Comparison of ENCODE assay signal across 8 cellular contexts in genomic region chr6:63635563-63636515, GRCh38. TPM values are rescaled to one million over a fixed set of nuclear protein-coding genes. Genes with fewer than 3 reads are reported as not detected.
A peak's percentile ranks its signal among the peaks of the same experiment; 100 is the strongest.
DNase-seq lines count a peak whose midpoint lies in the region; ATAC-seq and TF ChIP-seq lines count a peak whose summit lies in the region.

PHF3 (plus strand) TSS chr6:63635802; CDS start chr6:63646552, 10,750 bp downstream.

- DNase-seq in NCI-H1417 (lab: John Stamatoyannopoulos, UW): peak; percentile 92 to 97 (median 96)
- DNase-seq in activated naive CD8-positive, alpha-beta T cell treated with anti-CD3 and anti-CD28 coated beads, Interleukin-2, amount 10 ng/mL, durations not matched to agents 7 days and 5 days: peak; percentile 92
- peak; percentile 70 to 96 (median 92) for DNase-seq in head of caudate nucleus
- DNase-seq in ovary: peak; percentile 91 to 94 (median 92)
- peak; percentile 92 for DNase-seq in thyroid gland

- intact Hi-C loops in head of caudate nucleus (cut with DNase I): loop anchor here (2.0 to 10.0 kb wide), 3 partner anchors 37 to 63 kb away; partner anchors contain the start of genes LOC128125822 and PTP4A1
- intact Hi-C loops in ovary (cut with DNase I): loop anchor here in 1 of 4 donors (10.0 kb wide), 1 partner anchor 61 kb away; the partner anchor contains the start of genes LOC128125822 and PTP4A1
- intact Hi-C loops in thyroid gland (cut with DNase I): no loop called here

- peak within 1 kb of the TSS; percentile 86 for H3K9ac ChIP-seq in SU-DHL-6 (ENCODE audit: low read length)

- H3K9me3 Mint-ChIP-seq in activated naive CD8-positive, alpha-beta T cell treated with anti-CD3 and anti-CD28 coated beads, Interleukin-2, amount 10 ng/mL, durations not matched to agents 7 days and 5 days: no peaks in the 10 kb centered on the region

- H3K79me2 ChIP-seq in SU-DHL-6 (ENCODE audit: insufficient read depth, low read length): peaks cover 49% of the 10 kb centered on the region

- H4K20me1 ChIP-seq in SU-DHL-6 (ENCODE audit: low read depth, low read length): peaks cover 30% of the 10 kb centered on the region

- H3K27ac ChIP-seq in SU-DHL-6 (ENCODE audit: low read depth, low read length) (peak within 1 kb of the TSS; percentile 66), ovary (peak within 1 kb of the TSS; percentile 94 to 96), thyroid gland (peak within 1 kb of the TSS; percentile 98 to 99 (median 98))

- TF ChIP-seq CTCF in GM12874 (IDR thresholded peaks at IDR 0.05; ENCODE audit: insufficient read depth, low read depth, low read length) (peak; percentile 18; the same call in 1 of the 2 replicates), SU-DHL-6 (IDR thresholded peaks at IDR 0.05; ENCODE audit: insufficient read depth, low read length, poor library complexity, severe bottlenecking) (no peak), ovary (IDR thresholded peaks at IDR 0.05) (peak in 2 of 3 donors; percentile 10 to 37), thyroid gland (IDR thresholded peaks at IDR 0.05) (peak in 2 of 6 experiments; percentile 1 to 23)

- H3K4me3 Mint-ChIP-seq in activated naive CD8-positive, alpha-beta T cell treated with anti-CD3 and anti-CD28 coated beads, Interleukin-2, amount 10 ng/mL, durations not matched to agents 7 days and 5 days: peak within 1 kb of the TSS; percentile 98

- H3K27ac Mint-ChIP-seq in activated naive CD8-positive, alpha-beta T cell treated with anti-CD3 and anti-CD28 coated beads, Interleukin-2, amount 10 ng/mL, durations not matched to agents 7 days and 5 days: peak within 1 kb of the TSS; percentile 99

- WGBS in ovary, 3 donors: 0 to 1% (median 0%) methylated on average over 75 to 127 of the region's 127 CpGs
- 1% methylated on average over 22 to 58 of the region's 127 CpGs for WGBS in thyroid gland, 2 donors

- no peaks in the 10 kb centered on the region for H3K36me3 Mint-ChIP-seq in activated naive CD8-positive, alpha-beta T cell treated with anti-CD3 and anti-CD28 coated beads, Interleukin-2, amount 10 ng/mL, durations not matched to agents 7 days and 5 days

- no peak for TF ChIP-seq EP300 in ovary (IDR thresholded peaks at IDR 0.05)

- H3K9me3 ChIP-seq in SU-DHL-6 (ENCODE audit: insufficient read depth, low read length): no peaks in the 10 kb centered on the region
- H3K9me3 ChIP-seq in ovary: no peaks in the 10 kb centered on the region
- H3K9me3 ChIP-seq in thyroid gland: no peaks in the 10 kb centered on the region

- H3K4me2 ChIP-seq in SU-DHL-6 (ENCODE audit: low read depth, low read length, poor library complexity, severe bottlenecking): peak within 1 kb of the TSS; percentile 83

- no peaks in the 10 kb centered on the region for H3F3A ChIP-seq in SU-DHL-6 (ENCODE audit: insufficient read depth)

- H3K36me3 ChIP-seq in SU-DHL-6 (ENCODE audit: low read length) (no peaks in the 10 kb centered on the region), ovary (no peaks in the 10 kb centered on the region), thyroid gland (no peaks in the 10 kb centered on the region)

- ATAC-seq in HG02759 (IDR thresholded peaks at IDR 0.05; ENCODE audit: unreplicated experiment): peak; percentile 90
- peak; percentile 95 for ATAC-seq in activated naive CD8-positive, alpha-beta T cell treated with anti-CD3 and anti-CD28 coated beads, Interleukin-2, amount 10 ng/mL, durations not matched to agents 7 days and 5 days (ENCODE audit: low read depth)

- H3K4me3 ChIP-seq in SU-DHL-6 (ENCODE audit: insufficient read depth, low read length, poor library complexity, severe bottlenecking) (peak within 1 kb of the TSS; percentile 75), ovary (peak within 1 kb of the TSS; percentile 91), thyroid gland (replicated peaks in 1 of 3) (peak within 1 kb of the TSS; percentile 44 to 94 (median 90))

- no peaks in the 10 kb centered on the region for H3K27me3 Mint-ChIP-seq in activated naive CD8-positive, alpha-beta T cell treated with anti-CD3 and anti-CD28 coated beads, Interleukin-2, amount 10 ng/mL, durations not matched to agents 7 days and 5 days

- TF ChIP-seq POLR2A in ovary (IDR thresholded peaks at IDR 0.05) (peak; percentile 34), thyroid gland (IDR thresholded peaks at IDR 0.05) (peak in 1 of 2 donors; percentile 70)

- no peaks in the 10 kb centered on the region for H3K27me3 ChIP-seq in SU-DHL-6 (ENCODE audit: low read length)
- no peaks in the 10 kb centered on the region for H3K27me3 ChIP-seq in ovary
- H3K27me3 ChIP-seq in thyroid gland: no peaks in the 10 kb centered on the region

- peak within 1 kb of the TSS; percentile 99 for H2AFZ ChIP-seq in SU-DHL-6 (ENCODE audit: low read depth, low read length, severe bottlenecking)

- peaks cover 6% of the 10 kb centered on the region for H3K4me1 ChIP-seq in ovary (ENCODE audit: insufficient read depth)
- H3K4me1 ChIP-seq in thyroid gland: peaks cover 39 to 41% of the 10 kb centered on the region in 2 donors

- H3K4me1 Mint-ChIP-seq in activated naive CD8-positive, alpha-beta T cell treated with anti-CD3 and anti-CD28 coated beads, Interleukin-2, amount 10 ng/mL, durations not matched to agents 7 days and 5 days: peaks cover 33% of the 10 kb centered on the region

- POLR2A ChIA-PET in activated naive CD8-positive, alpha-beta T cell treated with anti-CD3 and anti-CD28 coated beads, Interleukin-2, amount 10 ng/mL, durations not matched to agents 7 days and 5 days (lab: Charles Lee): interaction anchor here (0.7 to 2.0 kb wide), 10 partner anchors 8 to 283 kb away, joined by 3 to 19 read pairs (median 3); no protein-coding TSS in a partner anchor

- no peaks in the 10 kb centered on the region for H3K9me2 ChIP-seq in SU-DHL-6 (replicated peaks; ENCODE audit: insufficient read depth, low read length)

RNA-seq across cellular contexts. Expression of gene PHF3, which starts in this region (rescaled TPM):
- total RNA-seq in activated naive CD8-positive, alpha-beta T cell treated with anti-CD3 and anti-CD28 coated beads, Interleukin-2, amount 10 ng/mL, durations not matched to agents 7 days and 5 days: 10 to 100 TPM; 66.2 to 69.5 TPM
- total RNA-seq in ovary: 10 to 100 TPM; 58.5 to 83.7 (median 71.0) TPM
- polyA plus RNA-seq in ovary: 10 to 100 TPM; 25.3 to 30.9 TPM
- 100 to 1,000 TPM in 1 of 4 donors, 10 to 100 TPM in 3; 74.4 to 114 (median 89.6) TPM for total RNA-seq in thyroid gland

Comparison
In these comparisons a context has a peak if more than half of its experiments do, and no peak if none do; other contexts are left out.
1. Peak in every context shown above with its lines: DNase-seq, ATAC-seq, H3K4me3 ChIP-seq and H3K27ac ChIP-seq.